22 cellular contexts compared by ENCODE assay signal in genomic region chr6:161511455-161512159, GRCh38.
A peak's percentile ranks its signal among the peaks of the same experiment; 100 is the strongest.
DNase-seq lines count a peak whose midpoint lies in the region; ATAC-seq lines count a peak whose summit lies in the region.
"Had no signal": no experiment of that assay in that cellular context is flagged by ENCODE, and none has a peak within 500 bp of the region (broad histone marks: within the 10 kb centered on the region; RNA-seq: fewer than 3 reads in every experiment).

No MANE protein-coding gene starts in this region.

- no peaks in the 10 kb centered on the region for H3K9me3 ChIP-seq in effector memory CD4-positive, alpha-beta T cell (ENCODE audit: control insufficient read depth, low read length)
- H3K9me3 ChIP-seq: SJSA1 had no signal

- H3K27me3 ChIP-seq in effector memory CD4-positive, alpha-beta T cell (replicated peaks; ENCODE audit: control insufficient read depth, insufficient read depth, low read length, poor library complexity, severe bottlenecking): no peaks in the 10 kb centered on the region
- H3K27me3 ChIP-seq: SJSA1 had no signal

- no peak overlapping the region for H3K4me3 ChIP-seq in effector memory CD4-positive, alpha-beta T cell (ENCODE audit: insufficient read depth, low read depth, low read length, poor library complexity, severe bottlenecking)
- H3K4me3 ChIP-seq: GM23248, PC-9, SJSA1 had no signal

- H3K4me1 ChIP-seq in effector memory CD4-positive, alpha-beta T cell (ENCODE audit: control insufficient read depth, insufficient read depth, low read length, poor library complexity, severe bottlenecking): no peaks in the 10 kb centered on the region

- no peak overlapping the region for H3K27ac ChIP-seq in effector memory CD4-positive, alpha-beta T cell (ENCODE audit: insufficient read depth, low read length, poor library complexity, severe bottlenecking)
- H3K27ac ChIP-seq: GM23248, KMS-11, PC-9, SJSA1 had no signal

- in situ Hi-C loops in G401 (cut with HindIII; ENCODE audit: low sequenced_read_pairs): no loop called here

- DNase-seq in Ammon's horn (ENCODE audit: low spot score) (peak; percentile 11), G401 (ENCODE audit: low spot score) (peak; percentile 64), cerebellum (ENCODE audit: low spot score) (peak; percentile 35), putamen (ENCODE audit: low spot score) (peak; percentile 17)
- no peak for DNase-seq in effector memory CD4-positive, alpha-beta T cell
- DNase-seq: ACHN, Calu3, GM23248, H7, IMR-90, MM.1S, NCI-H1694 treated with DMSO at 0.1 percent for 48 hours, NCI-H2081, NCI-H446, NCI-H524 treated with DMSO at 0.1 percent for 48 hours, NCI-H82, PC-9 had no signal

- no peaks in the 10 kb centered on the region for H3K36me3 ChIP-seq in effector memory CD4-positive, alpha-beta T cell (ENCODE audit: control insufficient read depth, insufficient read depth, low read length)
- H3K36me3 ChIP-seq: SJSA1 had no signal

- ATAC-seq in HG02885 (IDR thresholded peaks at IDR 0.05; ENCODE audit: poor library complexity, unreplicated experiment): no peak
- ATAC-seq in HG02981 (IDR thresholded peaks at IDR 0.05; ENCODE audit: unreplicated experiment): no peak
- ATAC-seq: Right ventricle myocardium inferior had no signal

Comparison
In these comparisons a context has a peak if more than half of its experiments do, and no peak if none do; other contexts are left out.
1. DNase-seq: peak in Ammon's horn (single experiment), G401 (single experiment), cerebellum (single experiment) and putamen (single experiment); none in effector memory CD4-positive, alpha-beta T cell (0 of 3).